In the genomic region with DNA sequence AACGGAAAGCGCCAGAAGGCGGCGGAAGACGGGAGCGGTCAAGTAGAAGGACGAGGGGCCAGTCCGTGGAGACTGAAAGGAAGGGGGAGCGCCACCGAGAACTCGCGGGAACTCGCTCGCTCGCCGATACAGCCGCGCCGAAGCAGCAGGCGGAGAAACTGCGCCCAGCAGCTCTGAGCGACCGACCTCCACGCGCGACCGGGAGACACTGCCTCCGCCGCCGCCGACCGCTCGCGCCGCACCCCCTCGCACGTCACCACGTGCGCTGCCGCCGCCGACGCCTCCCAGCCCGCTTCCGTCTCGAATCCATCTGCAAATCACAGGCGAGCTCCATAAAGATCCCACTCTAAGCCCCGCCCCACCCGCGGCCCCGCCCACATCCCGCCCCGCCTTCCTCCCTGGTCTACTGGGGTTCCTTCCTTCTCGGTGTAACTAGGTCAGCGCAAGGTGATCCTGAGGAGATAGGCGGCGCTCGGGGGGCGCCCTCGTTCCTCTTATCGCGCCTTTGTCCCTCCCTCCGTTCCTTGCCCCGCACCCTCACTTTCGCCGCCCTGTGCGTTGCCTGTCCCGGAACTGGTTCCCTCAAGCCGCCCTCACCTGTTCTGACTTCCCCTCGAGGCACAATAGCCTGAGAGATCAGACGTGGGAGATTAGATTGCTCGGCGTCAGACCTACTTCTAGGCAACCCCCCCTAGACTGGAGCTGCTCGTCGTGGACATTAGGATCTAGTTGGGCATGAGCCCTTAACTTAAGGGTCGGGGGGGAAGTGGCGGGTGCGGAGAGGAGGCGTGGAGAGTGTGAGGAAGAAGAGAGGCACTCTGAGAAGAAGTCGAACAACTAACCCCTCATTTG, we compare ENCODE assay signal across 8 cellular contexts. TPM values are rescaled to one million over a fixed set of nuclear protein-coding genes. Genes with fewer than 3 reads are reported as not detected.
DNase-seq lines count a peak whose midpoint lies in the region; ATAC-seq and TF ChIP-seq lines count a peak whose summit lies in the region.

A gene (minus strand): TSS at position 210 of the 852 bp plus-strand sequence. CDS start 7,750 bp downstream, outside the sequence.

- H3K4me3 ChIP-seq in muscle layer of duodenum (ENCODE audit: low read depth in 1 of 2, low read length in 2 of 2) = peak within 1 kb of the TSS; percentile 90

- H3K27me3 Mint-ChIP-seq in activated T-cell treated with anti-CD3 and anti-CD28 coated beads, Interleukin-2, amount 50 U/mL, for 4 hours (ENCODE audit: low read depth) = no peaks in the 10 kb centered on the region

- H3K4me1 ChIP-seq in muscle layer of duodenum (ENCODE audit: control insufficient read depth in 1 of 2, insufficient read depth in 2 of 2, low read length in 2 of 2) = peaks cover 5 to 30% of the 10 kb centered on the region in 2 donors

- H3K27me3 ChIP-seq in muscle layer of duodenum (ENCODE audit: low read depth, low read length) = no peaks in the 10 kb centered on the region

- H3K9me3 Mint-ChIP-seq in activated T-cell treated with anti-CD3 and anti-CD28 coated beads, Interleukin-2, amount 50 U/mL, for 4 hours = no peaks in the 10 kb centered on the region

- peaks cover 5% of the 10 kb centered on the region for H3K36me3 Mint-ChIP-seq in activated T-cell treated with anti-CD3 and anti-CD28 coated beads, Interleukin-2, amount 50 U/mL, for 4 hours (ENCODE audit: insufficient read depth)

- H3K9me3 ChIP-seq in muscle layer of duodenum (ENCODE audit: control insufficient read depth in 1 of 2, low read length in 2 of 2) = no peaks in the 10 kb centered on the region

- peaks cover 44% of the 10 kb centered on the region for H3K4me1 Mint-ChIP-seq in activated T-cell treated with anti-CD3 and anti-CD28 coated beads, Interleukin-2, amount 50 U/mL, for 4 hours (ENCODE audit: low read depth)

- peak within 1 kb of the TSS; percentile 98 for H3K4me3 Mint-ChIP-seq in activated T-cell treated with anti-CD3 and anti-CD28 coated beads, Interleukin-2, amount 50 U/mL, for 4 hours

- DNase-seq in DMS79 (lab: John Stamatoyannopoulos, UW) (peak; percentile 93), KG1 (lab: John Stamatoyannopoulos, UW) (peak; percentile 73)
- DNase-seq in activated T-cell treated with anti-CD3 and anti-CD28 coated beads, Interleukin-2, amount 50 U/mL, for 4 hours = peak; percentile 93
- peak; percentile 92 to 95 for DNase-seq in stimulated activated CD8-positive, alpha-beta memory T cell treated with anti-CD3 and anti-CD28 coated beads, Interleukin-7, amount 100 ng/mL, for 4 hours (ENCODE audit: low read depth in 2 of 2)

- ATAC-seq in GM21723 (IDR thresholded peaks at IDR 0.05; ENCODE audit: unreplicated experiment) = peak; percentile 79
- peak; percentile 75 to 79 for ATAC-seq in activated T-cell treated with anti-CD3 and anti-CD28 coated beads, Interleukin-2, amount 50 U/mL, for 4 hours
- peak; percentile 92 for ATAC-seq in esophagus mucosa

- H3K36me3 ChIP-seq in muscle layer of duodenum (ENCODE audit: control insufficient read depth in 1 of 2, insufficient read depth in 2 of 2, low read length in 2 of 2) = peaks cover 0 to 7% of the 10 kb centered on the region in 2 donors

- H3K27ac ChIP-seq in muscle layer of duodenum (ENCODE audit: low read length) = peak within 1 kb of the TSS; percentile 97

TF ChIP-seq in PFSK-1, 5 proteins besides CTCF, POLR2A, EP300 and RAD21:
- TF ChIP-seq TAF1 (IDR thresholded peaks at IDR 0.05; ENCODE audit: borderline replicate concordance, insufficient read depth, low read length) = peak; percentile 91
- TF ChIP-seq SIN3A (IDR thresholded peaks at IDR 0.05; ENCODE audit: borderline replicate concordance, insufficient read depth, low read length) = 0 out of 2 replicates have a peak, but pooled peaks have one; percentile 6
- TF ChIP-seq FOXP2 (optimal IDR thresholded peaks at IDR 0.05; ENCODE audit: borderline replicate concordance, extremely low read depth, extremely low read length, insufficient read depth) = peak; percentile 62
- TF ChIP-seq, protein P1, sequence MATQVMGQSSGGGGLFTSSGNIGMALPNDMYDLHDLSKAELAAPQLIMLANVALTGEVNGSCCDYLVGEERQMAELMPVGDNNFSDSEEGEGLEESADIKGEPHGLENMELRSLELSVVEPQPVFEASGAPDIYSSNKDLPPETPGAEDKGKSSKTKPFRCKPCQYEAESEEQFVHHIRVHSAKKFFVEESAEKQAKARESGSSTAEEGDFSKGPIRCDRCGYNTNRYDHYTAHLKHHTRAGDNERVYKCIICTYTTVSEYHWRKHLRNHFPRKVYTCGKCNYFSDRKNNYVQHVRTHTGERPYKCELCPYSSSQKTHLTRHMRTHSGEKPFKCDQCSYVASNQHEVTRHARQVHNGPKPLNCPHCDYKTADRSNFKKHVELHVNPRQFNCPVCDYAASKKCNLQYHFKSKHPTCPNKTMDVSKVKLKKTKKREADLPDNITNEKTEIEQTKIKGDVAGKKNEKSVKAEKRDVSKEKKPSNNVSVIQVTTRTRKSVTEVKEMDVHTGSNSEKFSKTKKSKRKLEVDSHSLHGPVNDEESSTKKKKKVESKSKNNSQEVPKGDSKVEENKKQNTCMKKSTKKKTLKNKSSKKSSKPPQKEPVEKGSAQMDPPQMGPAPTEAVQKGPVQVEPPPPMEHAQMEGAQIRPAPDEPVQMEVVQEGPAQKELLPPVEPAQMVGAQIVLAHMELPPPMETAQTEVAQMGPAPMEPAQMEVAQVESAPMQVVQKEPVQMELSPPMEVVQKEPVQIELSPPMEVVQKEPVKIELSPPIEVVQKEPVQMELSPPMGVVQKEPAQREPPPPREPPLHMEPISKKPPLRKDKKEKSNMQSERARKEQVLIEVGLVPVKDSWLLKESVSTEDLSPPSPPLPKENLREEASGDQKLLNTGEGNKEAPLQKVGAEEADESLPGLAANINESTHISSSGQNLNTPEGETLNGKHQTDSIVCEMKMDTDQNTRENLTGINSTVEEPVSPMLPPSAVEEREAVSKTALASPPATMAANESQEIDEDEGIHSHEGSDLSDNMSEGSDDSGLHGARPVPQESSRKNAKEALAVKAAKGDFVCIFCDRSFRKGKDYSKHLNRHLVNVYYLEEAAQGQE (IDR thresholded peaks at IDR 0.05; ENCODE audit: insufficient read depth in 1 of 2, low read depth in 2 of 2, low read length in 2 of 2) = no peak
- peak; percentile 94 for TF ChIP-seq POLR2AphosphoS5 (IDR thresholded peaks at IDR 0.05; ENCODE audit: low read depth, low read length)

RNA-seq across cellular contexts. Expression of the gene that starts here (rescaled TPM):
- 50.4 TPM for polyA plus RNA-seq in PFSK-1 (2012; ENCODE audit: insufficient read length, low read depth)
- 10 to 100 TPM; 52.8 to 61.2 (median 54.3) TPM for total RNA-seq in activated T-cell treated with anti-CD3 and anti-CD28 coated beads, Interleukin-2, amount 50 U/mL, for 4 hours
- 52.8 TPM for total RNA-seq in esophagus mucosa

Comparison
In these comparisons a context has a peak if more than half of its experiments do, and no peak if none do; other contexts are left out.
1. Peak in every context shown above with its lines: DNase-seq, ATAC-seq, H3K4me3 ChIP-seq and H3K27ac ChIP-seq.